15 cellular contexts compared by ENCODE assay signal in the genomic region with DNA sequence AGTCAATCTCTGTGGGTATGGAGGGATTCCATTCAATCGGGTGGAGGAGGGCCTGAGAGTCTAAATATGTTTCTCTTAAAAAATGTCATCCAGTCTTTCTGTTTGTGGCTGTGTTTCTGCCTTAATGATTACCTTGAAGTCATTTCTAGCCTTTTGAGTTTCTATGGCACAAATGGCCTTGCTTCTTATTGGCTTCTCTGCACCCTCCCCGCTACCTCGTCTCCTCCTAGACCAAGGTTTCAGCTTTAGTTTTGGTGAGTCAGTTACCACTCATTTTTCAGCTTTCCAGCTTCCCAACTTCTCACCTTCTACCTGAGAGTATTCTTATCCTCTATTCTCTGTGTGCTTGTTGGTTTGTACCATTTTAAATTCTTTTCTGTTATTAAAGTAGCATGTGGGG.
DNase-seq lines count a peak whose midpoint lies in the region; ATAC-seq and TF ChIP-seq lines count a peak whose summit lies in the region.
"Had no signal": no experiment of that assay in that cellular context is flagged by ENCODE, and none has a peak within 500 bp of the region (broad histone marks: within the 10 kb centered on the region; RNA-seq: fewer than 3 reads in every experiment).

No MANE protein-coding gene starts in this region.

- no peaks in the 10 kb centered on the region for H3K27me3 Mint-ChIP-seq in effector memory CD8-positive, alpha-beta T cell
- H3K27me3 Mint-ChIP-seq: CD4-positive, alpha-beta T cell had no signal

- H3K4me2 ChIP-seq in PC-9: no peak overlapping the region
- no peak overlapping the region for H3K4me2 ChIP-seq in OCI-LY7 (ENCODE audit: low read length)
- H3K4me2 ChIP-seq: BLaER1 treated with 17β-estradiol and CSF1 and Interleukin-3, amounts not matched to agents 10 nM and 100 nM had no signal

- peak overlapping the region; percentile 49 to 72 for H3K27ac Mint-ChIP-seq in activated naive CD4-positive, alpha-beta T cell treated with anti-CD3 and anti-CD28 coated beads, Interleukin-2, amount 50 U/mL, for 72 hours
- H3K27ac Mint-ChIP-seq in effector memory CD8-positive, alpha-beta T cell: peak overlapping the region; percentile 76 to 81
- peak overlapping the region; percentile 88 for H3K27ac Mint-ChIP-seq in stimulated activated effector memory CD8-positive, alpha-beta T cell treated with anti-CD3 and anti-CD28 coated beads, Interleukin-12 subunit alpha, Interleukin-12 subunit beta, amount 100 ng/mL, for 72 hours
- H3K27ac Mint-ChIP-seq: CD4-positive, alpha-beta T cell had no signal

- H3K27me3 ChIP-seq in PC-9 (ENCODE audit: insufficient read depth, low read depth): no peaks in the 10 kb centered on the region
- H3K27me3 ChIP-seq: BLaER1 treated with 17β-estradiol and CSF1 and Interleukin-3, amounts not matched to agents 10 nM and 100 nM had no signal

- no peak overlapping the region for H3K4me3 ChIP-seq in PC-9
- H3K4me3 ChIP-seq in OCI-LY7 (ENCODE audit: low read depth, low read length, poor library complexity, severe bottlenecking): no peak overlapping the region
- H3K4me3 ChIP-seq: BLaER1 treated with 17β-estradiol and CSF1 and Interleukin-3, amounts not matched to agents 10 nM and 100 nM; GM12878 had no signal

- POLR2A ChIA-PET in PC-9 (lab: Charles Lee; ENCODE audit: unreplicated experiment): no interaction called here
- POLR2A ChIA-PET in OCI-LY7 (lab: Charles Lee): interaction anchor here (1.0 kb wide), 1 partner anchor 9 kb away, joined by 6 read pairs; no protein-coding TSS in a partner anchor

- TF ChIP-seq CTCF in PC-9 (conservative IDR thresholded peaks at IDR 0.05) (peak; percentile 25; the same call in 1 of the 2 replicates), OCI-LY7 (conservative IDR thresholded peaks at IDR 0.05; ENCODE audit: low read length) (no peak)

- peak; percentile 34 to 75 for ATAC-seq in activated naive CD4-positive, alpha-beta T cell treated with anti-CD3 and anti-CD28 coated beads, Interleukin-2, amount 50 U/mL, for 72 hours
- no peak for ATAC-seq in effector memory CD8-positive, alpha-beta T cell (replicated peaks)
- no peak for ATAC-seq in stimulated activated effector memory CD8-positive, alpha-beta T cell treated with anti-CD3 and anti-CD28 coated beads, Interleukin-12 subunit alpha, Interleukin-12 subunit beta, amount 100 ng/mL, for 72 hours
- ATAC-seq in HG03342 (IDR thresholded peaks at IDR 0.05; ENCODE audit: unreplicated experiment): no peak
- ATAC-seq: GM12878 had no signal

- H3K4me3 Mint-ChIP-seq in effector memory CD8-positive, alpha-beta T cell: no peak overlapping the region
- no peak overlapping the region for H3K4me3 Mint-ChIP-seq in stimulated activated effector memory CD8-positive, alpha-beta T cell treated with anti-CD3 and anti-CD28 coated beads, Interleukin-12 subunit alpha, Interleukin-12 subunit beta, amount 100 ng/mL, for 72 hours
- H3K4me3 Mint-ChIP-seq: CD4-positive, alpha-beta T cell; H9 had no signal

- no peak overlapping the region for H2AFZ ChIP-seq in PC-9
- H2AFZ ChIP-seq in OCI-LY7 (ENCODE audit: low read length): no peak overlapping the region

- H3K4me1 ChIP-seq in PC-9 (replicated peaks; ENCODE audit: insufficient read depth) (no peaks in the 10 kb centered on the region), OCI-LY7 (ENCODE audit: insufficient read depth, low read length, poor library complexity, severe bottlenecking) (no peaks in the 10 kb centered on the region)
- H3K4me1 ChIP-seq: BLaER1 treated with 17β-estradiol and CSF1 and Interleukin-3, amounts not matched to agents 10 nM and 100 nM had no signal

- H3F3A ChIP-seq in PC-9 (ENCODE audit: insufficient read depth, low read depth): no peaks in the 10 kb centered on the region

- CTCF ChIA-PET in PC-9 (lab: Charles Lee): interaction anchor here (0.5 kb wide), 1 partner anchor 64 kb away, joined by 3 read pairs; no protein-coding TSS in a partner anchor
- CTCF ChIA-PET in OCI-LY7 (lab: Charles Lee; ENCODE audit: unreplicated experiment): no interaction called here

- intact Hi-C loops in PC-9 (cut with micrococcal nuclease; ENCODE audit: unreplicated experiment) (loop anchor here (5.0 kb wide), 1 partner anchor 215 kb away; no protein-coding TSS in a partner anchor), OCI-LY7 (cut with micrococcal nuclease; ENCODE audit: unreplicated experiment) (no loop called here)

- no peaks in the 10 kb centered on the region for H3K36me3 ChIP-seq in PC-9 (ENCODE audit: low read depth)
- peaks cover 79% of the 10 kb centered on the region for H3K36me3 ChIP-seq in OCI-LY7 (ENCODE audit: insufficient read depth, low read length)

- no peaks in the 10 kb centered on the region for H3K79me2 ChIP-seq in PC-9 (ENCODE audit: low read depth)
- no peaks in the 10 kb centered on the region for H3K79me2 ChIP-seq in OCI-LY7 (ENCODE audit: insufficient read depth, low read depth, low read length)

- no peaks in the 10 kb centered on the region for H4K20me1 ChIP-seq in PC-9 (ENCODE audit: insufficient read depth)
- H4K20me1 ChIP-seq in OCI-LY7 (ENCODE audit: insufficient read depth, low read length): no peaks in the 10 kb centered on the region
- H4K20me1 ChIP-seq: BLaER1 treated with 17β-estradiol and CSF1 and Interleukin-3, amounts not matched to agents 10 nM and 100 nM had no signal

- BruUV-seq in PC-9 (replicated peaks; lab: Mats Ljungman, UMichigan): no TSS peak
- BruUV-seq in OCI-LY7 (replicated peaks; lab: Mats Ljungman, UMichigan): no TSS peak

- no peaks in the 10 kb centered on the region for H3K9me3 Mint-ChIP-seq in activated naive CD4-positive, alpha-beta T cell treated with anti-CD3 and anti-CD28 coated beads, Interleukin-2, amount 50 U/mL, for 72 hours
- no peaks in the 10 kb centered on the region for H3K9me3 Mint-ChIP-seq in effector memory CD8-positive, alpha-beta T cell
- no peaks in the 10 kb centered on the region for H3K9me3 Mint-ChIP-seq in stimulated activated effector memory CD8-positive, alpha-beta T cell treated with anti-CD3 and anti-CD28 coated beads, Interleukin-12 subunit alpha, Interleukin-12 subunit beta, amount 100 ng/mL, for 72 hours
- H3K9me3 Mint-ChIP-seq: CD4-positive, alpha-beta T cell had no signal

- no peaks in the 10 kb centered on the region for H3K9me2 ChIP-seq in PC-9 (ENCODE audit: insufficient read depth)
- no peaks in the 10 kb centered on the region for H3K9me2 ChIP-seq in OCI-LY7 (ENCODE audit: insufficient read depth, low read length)

- H3K9me3 ChIP-seq in PC-9 (ENCODE audit: insufficient read depth, low read depth) (no peaks in the 10 kb centered on the region; the same call in 1 of the 2 replicates), OCI-LY7 (ENCODE audit: low read length) (peaks cover 5% of the 10 kb centered on the region; the same call in 1 of the 2 replicates)

- no peak for DNase-seq in activated naive CD4-positive, alpha-beta T cell treated with anti-CD3 and anti-CD28 coated beads, Interleukin-2, amount 50 U/mL, for 72 hours (ENCODE audit: low spot score in 2 of 2)
- DNase-seq in activated naive CD4-positive, alpha-beta T cell treated with Interleukin-2 at 50 U/mL for 16 hours: no peak
- DNase-seq in PC-9 (no peak), amygdala (lab: John Stamatoyannopoulos, UW) (no peak), OCI-LY7 (ENCODE audit: low spot score) (no peak)
- no peak for DNase-seq in effector memory CD8-positive, alpha-beta T cell
- DNase-seq in stimulated activated effector memory CD8-positive, alpha-beta T cell treated with anti-CD3 and anti-CD28 coated beads, Interleukin-12 subunit alpha, Interleukin-12 subunit beta, amount 100 ng/mL, for 72 hours (ENCODE audit: low spot score in 2 of 2): no peak
- DNase-seq: ACHN; CD4-positive, alpha-beta T cell; DMS79; GOT3; H9 had no signal

- H3K4me1 Mint-ChIP-seq in effector memory CD8-positive, alpha-beta T cell (ENCODE audit: low read depth in 2 of 2): peaks cover 0 to 4% of the 10 kb centered on the region in 2 donors
- H3K4me1 Mint-ChIP-seq in stimulated activated effector memory CD8-positive, alpha-beta T cell treated with anti-CD3 and anti-CD28 coated beads, Interleukin-12 subunit alpha, Interleukin-12 subunit beta, amount 100 ng/mL, for 72 hours: no peaks in the 10 kb centered on the region
- H3K4me1 Mint-ChIP-seq: H9 had no signal

- no peak overlapping the region for H3K27ac ChIP-seq in PC-9
- no peak overlapping the region for H3K27ac ChIP-seq in OCI-LY7 (ENCODE audit: low read depth, low read length, poor library complexity, severe bottlenecking)
- H3K27ac ChIP-seq: BLaER1 treated with 17β-estradiol and CSF1 and Interleukin-3, amounts not matched to agents 10 nM and 100 nM had no signal

- H3K36me3 Mint-ChIP-seq in activated naive CD4-positive, alpha-beta T cell treated with anti-CD3 and anti-CD28 coated beads, Interleukin-2, amount 50 U/mL, for 72 hours: peaks cover 0 to 5% of the 10 kb centered on the region in 2 donors
- H3K36me3 Mint-ChIP-seq in effector memory CD8-positive, alpha-beta T cell (ENCODE audit: insufficient read depth): peaks cover 55% of the 10 kb centered on the region
- H3K36me3 Mint-ChIP-seq in stimulated activated effector memory CD8-positive, alpha-beta T cell treated with anti-CD3 and anti-CD28 coated beads, Interleukin-12 subunit alpha, Interleukin-12 subunit beta, amount 100 ng/mL, for 72 hours: peaks cover 67% of the 10 kb centered on the region

Comparison
In these comparisons a context has a peak if more than half of its experiments do, and no peak if none do; other contexts are left out.
1. ATAC-seq: peak in activated naive CD4-positive, alpha-beta T cell treated with anti-CD3 and anti-CD28 coated beads, Interleukin-2, amount 50 U/mL, for 72 hours (2 of 2); none in effector memory CD8-positive, alpha-beta T cell (single experiment), stimulated activated effector memory CD8-positive, alpha-beta T cell treated with anti-CD3 and anti-CD28 coated beads, Interleukin-12 subunit alpha, Interleukin-12 subunit beta, amount 100 ng/mL, for 72 hours (single experiment) and HG03342 (single experiment).
2. Peak in every context shown above with its lines, with median percentiles within 50 percentile points of each other: H3K27ac Mint-ChIP-seq.